12 cellular contexts compared by ENCODE assay signal in genomic region chr17:78818152-78818846, GRCh38. TPM values are rescaled to one million over a fixed set of nuclear protein-coding genes. Genes with fewer than 3 reads are reported as not detected.
DNase-seq lines count a peak whose midpoint lies in the region; FAIRE-seq and TF ChIP-seq lines count a peak whose summit lies in the region.
"Had no signal": no experiment of that assay in that cellular context is flagged by ENCODE, and none has a peak within 500 bp of the region (broad histone marks: within the 10 kb centered on the region; RNA-seq: fewer than 3 reads in every experiment).

No MANE protein-coding gene starts in this region.

- DNase-seq in activated naive CD4-positive, alpha-beta T cell treated with anti-CD3 and anti-CD28 coated beads, Interleukin-2, amount 10 ng/mL, durations not matched to agents 7 days and 5 days = peak; percentile 4
- no peak for DNase-seq in activated naive CD4-positive, alpha-beta T cell treated with Interleukin-2 at 50 U/mL for 16 hours
- no peak for DNase-seq in activated CD4-positive, alpha-beta memory T cell treated with anti-CD3 and anti-CD28 coated beads for 36 hours
- DNase-seq in kidney (no peak), transverse colon (no peak), KBM-7 (no peak)
- no peak for DNase-seq in activated effector memory CD4-positive, alpha-beta T cell treated with Interleukin-2 at 50 U/mL for 16 hours
- no peak for DNase-seq in stimulated activated CD4-positive, alpha-beta T cell treated with anti-CD3 and anti-CD28 coated beads, Interleukin-1b, Interleukin-23, amount 100 ng/mL, for 48 hours
- DNase-seq: endodermal cell; GM23248; stimulated activated CD4-positive, alpha-beta T cell treated with anti-CD3 and anti-CD28 coated beads, Interleukin-12 subunit alpha, Interleukin-12 subunit beta, amount 100 ng/mL, for 4 hours had no signal

- H3K9me3 Mint-ChIP-seq in activated naive CD4-positive, alpha-beta T cell treated with anti-CD3 and anti-CD28 coated beads, Interleukin-2, amount 10 ng/mL, durations not matched to agents 7 days and 5 days = no peaks in the 10 kb centered on the region
- no peaks in the 10 kb centered on the region for H3K9me3 Mint-ChIP-seq in activated CD4-positive, alpha-beta memory T cell treated with anti-CD3 and anti-CD28 coated beads for 36 hours
- H3K9me3 Mint-ChIP-seq: endodermal cell had no signal

- H3K4me3 ChIP-seq in kidney (ENCODE audit: low read length in 2 of 2) = no peak overlapping the region
- no peak overlapping the region for H3K4me3 ChIP-seq in transverse colon
- H3K4me3 ChIP-seq: GM23248 had no signal

- H3K4me1 ChIP-seq in kidney (ENCODE audit: control insufficient read depth in 1 of 2, insufficient read depth in 1 of 2, low read depth in 1 of 2, low read length in 2 of 2) (no peaks in the 10 kb centered on the region), transverse colon (peaks cover 0 to 3% (median 0%) of the 10 kb centered on the region in 4 donors)

- H3K9me3 ChIP-seq in kidney (ENCODE audit: control insufficient read depth in 1 of 2, low read length in 2 of 2) = no peaks in the 10 kb centered on the region
- no peaks in the 10 kb centered on the region for H3K9me3 ChIP-seq in transverse colon

- TF ChIP-seq CTCF in kidney (IDR thresholded peaks at IDR 0.05; ENCODE audit: borderline replicate concordance, extremely low read depth, insufficient read depth) (no peak), transverse colon (IDR thresholded peaks at IDR 0.05) (no peak)

- no peaks in the 10 kb centered on the region for H3K27me3 Mint-ChIP-seq in activated naive CD4-positive, alpha-beta T cell treated with anti-CD3 and anti-CD28 coated beads, Interleukin-2, amount 10 ng/mL, durations not matched to agents 7 days and 5 days
- no peaks in the 10 kb centered on the region for H3K27me3 Mint-ChIP-seq in activated CD4-positive, alpha-beta memory T cell treated with anti-CD3 and anti-CD28 coated beads for 36 hours

- no peak overlapping the region for H3K9ac ChIP-seq in kidney (ENCODE audit: low read length in 2 of 2)
- H3K9ac ChIP-seq: GM23248 had no signal

- FAIRE-seq in kidney (lab: Jason Lieb, UNC) = no peak
- FAIRE-seq: GM12892 had no signal

- no peak for TF ChIP-seq EP300 in transverse colon (IDR thresholded peaks at IDR 0.05; ENCODE audit: low read depth)

- TF ChIP-seq POLR2A in transverse colon (IDR thresholded peaks at IDR 0.05) = no peak

- peak overlapping the region; percentile 64 for H3K4me3 Mint-ChIP-seq in activated naive CD4-positive, alpha-beta T cell treated with anti-CD3 and anti-CD28 coated beads, Interleukin-2, amount 10 ng/mL, durations not matched to agents 7 days and 5 days
- peak overlapping the region; percentile 2 for H3K4me3 Mint-ChIP-seq in activated CD4-positive, alpha-beta memory T cell treated with anti-CD3 and anti-CD28 coated beads for 36 hours
- H3K4me3 Mint-ChIP-seq: endodermal cell had no signal

- WGBS in transverse colon (ENCODE audit: low coverage in 1 of 2), 2 donors = 60 to 80% methylated on average over 5 to 19 of the region's 19 CpGs

- intact Hi-C loops in activated CD4-positive, alpha-beta memory T cell treated with anti-CD3 and anti-CD28 coated beads for 36 hours (cut with micrococcal nuclease) = no loop called here
- intact Hi-C loops in kidney (cut with DNase I) = no loop called here
- intact Hi-C loops in transverse colon (cut with DNase I; ENCODE audit: low total_unique reads) = no loop called here

- peaks cover 51 to 64% of the 10 kb centered on the region in 2 donors for H3K36me3 ChIP-seq in kidney (ENCODE audit: control insufficient read depth in 1 of 2, insufficient read depth in 2 of 2, low read length in 2 of 2)
- H3K36me3 ChIP-seq in transverse colon = peaks cover 0 to 64% (median 32%) of the 10 kb centered on the region in 4 donors

- POLR2A ChIA-PET in activated CD4-positive, alpha-beta memory T cell treated with anti-CD3 and anti-CD28 coated beads for 36 hours (lab: Charles Lee) = interaction anchor here (0.9 to 2.1 kb wide), 6 partner anchors 13 to 70 kb away, joined by 3 to 7 read pairs (median 5); no protein-coding TSS in a partner anchor

- peak overlapping the region; percentile 95 for H3K27ac Mint-ChIP-seq in activated naive CD4-positive, alpha-beta T cell treated with anti-CD3 and anti-CD28 coated beads, Interleukin-2, amount 10 ng/mL, durations not matched to agents 7 days and 5 days
- H3K27ac Mint-ChIP-seq in activated CD4-positive, alpha-beta memory T cell treated with anti-CD3 and anti-CD28 coated beads for 36 hours = peak overlapping the region; percentile 93
- H3K27ac Mint-ChIP-seq: endodermal cell had no signal

- CTCF ChIA-PET in activated naive CD4-positive, alpha-beta T cell treated with anti-CD3 and anti-CD28 coated beads, Interleukin-2, amount 10 ng/mL, durations not matched to agents 7 days and 5 days (lab: Charles Lee) = interaction anchor here (0.6 to 1.5 kb wide), 6 partner anchors 11 to 154 kb away, joined by 3 to 4 read pairs (median 3); no protein-coding TSS in a partner anchor
- CTCF ChIA-PET in activated CD4-positive, alpha-beta memory T cell treated with anti-CD3 and anti-CD28 coated beads for 36 hours (lab: Charles Lee) = interaction anchor here (0.6 to 0.8 kb wide), 2 partner anchors 15 to 932 kb away, joined by 3 read pairs; no protein-coding TSS in a partner anchor

- in situ Hi-C loops in transverse colon (cut with MboI; ENCODE audit: low pct_ligation_motif_present in 1 of 4, low pct_unique_long_range_greater_than_20kb in 1 of 4, low sequenced_read_pairs in 3 of 4) (loop anchor here in 1 of 4 donors (25.0 kb wide), 1 partner anchor 331 kb away; no protein-coding TSS in a partner anchor), KBM-7 (cut with MboI; ENCODE audit: low pct_unique_long_range_greater_than_20kb, low sequenced_read_pairs) (loop anchor here (10.0 kb wide), 1 partner anchor 63 kb away; no protein-coding TSS in a partner anchor)

- no peaks in the 10 kb centered on the region for H3K27me3 ChIP-seq in transverse colon

- peaks cover 70% of the 10 kb centered on the region for H3K36me3 Mint-ChIP-seq in activated naive CD4-positive, alpha-beta T cell treated with anti-CD3 and anti-CD28 coated beads, Interleukin-2, amount 10 ng/mL, durations not matched to agents 7 days and 5 days
- peaks cover 73% of the 10 kb centered on the region for H3K36me3 Mint-ChIP-seq in activated CD4-positive, alpha-beta memory T cell treated with anti-CD3 and anti-CD28 coated beads for 36 hours

- peaks cover 64% of the 10 kb centered on the region for H3K4me1 Mint-ChIP-seq in activated naive CD4-positive, alpha-beta T cell treated with anti-CD3 and anti-CD28 coated beads, Interleukin-2, amount 10 ng/mL, durations not matched to agents 7 days and 5 days
- H3K4me1 Mint-ChIP-seq in activated CD4-positive, alpha-beta memory T cell treated with anti-CD3 and anti-CD28 coated beads for 36 hours (ENCODE audit: low read depth) = peaks cover 60% of the 10 kb centered on the region
- H3K4me1 Mint-ChIP-seq: endodermal cell had no signal

- peak overlapping the region; percentile 39 to 51 for H3K27ac ChIP-seq in kidney (ENCODE audit: low read depth in 2 of 2, low read length in 2 of 2)
- H3K27ac ChIP-seq in transverse colon = peak overlapping the region; percentile 11 to 62 (median 42)
- H3K27ac ChIP-seq: GM23248 had no signal

RNA-seq across cellular contexts. Expression of gene USP36, which starts 22.3 kb away (rescaled TPM):
- 10 to 100 TPM; 71.2 to 74.3 TPM for total RNA-seq in activated CD4-positive, alpha-beta memory T cell treated with anti-CD3 and anti-CD28 coated beads for 36 hours
- 66.2 TPM for total RNA-seq in kidney
- 17.0 TPM for polyA plus RNA-seq in kidney (ENCODE audit: insufficient read depth, low read depth, low replicate concordance)
- 10 to 100 TPM; 28.5 to 96.5 (median 63.5) TPM for total RNA-seq in transverse colon

RNA-seq across cellular contexts. Expression of gene CYTH1, which starts 36.2 kb away (rescaled TPM):
- 100 to 1,000 TPM; 184 to 204 TPM for total RNA-seq in activated CD4-positive, alpha-beta memory T cell treated with anti-CD3 and anti-CD28 coated beads for 36 hours
- total RNA-seq in kidney (59.7 TPM), transverse colon (100 to 1,000 TPM; 103 to 156 (median 142) TPM)
- 25.3 TPM for polyA plus RNA-seq in kidney (ENCODE audit: insufficient read depth, low read depth, low replicate concordance)
